ENCODE assay signal across 11 cellular contexts in genomic region chr3:149473314-149473990, GRCh38. TPM values are rescaled to one million over a fixed set of nuclear protein-coding genes. Genes with fewer than 3 reads are reported as not detected.
DNase-seq lines count a peak whose midpoint lies in the region; ATAC-seq and TF ChIP-seq lines count a peak whose summit lies in the region.
"Had no signal": no experiment of that assay in that cellular context is flagged by ENCODE, and none has a peak within 500 bp of the region (broad histone marks: within the 10 kb centered on the region; RNA-seq: fewer than 3 reads in every experiment).

No MANE protein-coding gene starts in this region.

- peaks cover 84% of the 10 kb centered on the region for H3K4me1 Mint-ChIP-seq in Calu3 (ENCODE audit: low read depth, unreplicated experiment)
- H3K4me1 Mint-ChIP-seq in stimulated activated memory B cell treated with anti-CD40 and anti-IgM and Interleukin-4, amounts not matched to agents 10 μg/mL and 1 μg/mL and 100 μg/mL, for 72 hours = no peaks in the 10 kb centered on the region

- H3K4me1 ChIP-seq in endocrine pancreas (ENCODE audit: control insufficient read depth, insufficient read depth, low read length) = peaks cover 22% of the 10 kb centered on the region
- peaks cover 53% of the 10 kb centered on the region for H3K4me1 ChIP-seq in osteoblast (ENCODE audit: insufficient read depth, low read length)

- no peak overlapping the region for H2AFZ ChIP-seq in osteoblast (ENCODE audit: low read length)

- H3K9me3 Mint-ChIP-seq in Calu3 (ENCODE audit: low read depth, unreplicated experiment) = no peaks in the 10 kb centered on the region
- H3K9me3 Mint-ChIP-seq in stimulated activated memory B cell treated with anti-CD40 and anti-IgM and Interleukin-4, amounts not matched to agents 10 μg/mL and 1 μg/mL and 100 μg/mL, for 72 hours = no peaks in the 10 kb centered on the region
- H3K9me3 Mint-ChIP-seq: T-helper 1 cell treated with Interleukin-12 subunit alpha and Interleukin-12 subunit beta and Interleukin-4 antibody, amounts not matched to agents 30 μg/mL and 1 μg/mL, for 36 hours had no signal

- H3K9ac ChIP-seq in endocrine pancreas (ENCODE audit: control insufficient read depth, insufficient read depth, low read length) = no peak overlapping the region

- H3K36me3 Mint-ChIP-seq in Calu3 (ENCODE audit: insufficient read depth, unreplicated experiment) = peaks cover 61% of the 10 kb centered on the region
- no peaks in the 10 kb centered on the region for H3K36me3 Mint-ChIP-seq in stimulated activated memory B cell treated with anti-CD40 and anti-IgM and Interleukin-4, amounts not matched to agents 10 μg/mL and 1 μg/mL and 100 μg/mL, for 72 hours

- H3K27me3 ChIP-seq in endocrine pancreas (ENCODE audit: control insufficient read depth, insufficient read depth, low read length) (no peaks in the 10 kb centered on the region), osteoblast (ENCODE audit: insufficient read depth, low read length) (no peaks in the 10 kb centered on the region), H7 (ENCODE audit: control insufficient read depth, insufficient read depth, low read length) (no peaks in the 10 kb centered on the region; the same call in 1 of the 2 replicates)

- peak overlapping the region; percentile 77 for H3K4me3 Mint-ChIP-seq in Calu3 (ENCODE audit: low read depth, unreplicated experiment)
- no peak overlapping the region for H3K4me3 Mint-ChIP-seq in stimulated activated memory B cell treated with anti-CD40 and anti-IgM and Interleukin-4, amounts not matched to agents 10 μg/mL and 1 μg/mL and 100 μg/mL, for 72 hours
- H3K4me3 Mint-ChIP-seq: T-helper 1 cell treated with Interleukin-12 subunit alpha and Interleukin-12 subunit beta and Interleukin-4 antibody, amounts not matched to agents 30 μg/mL and 1 μg/mL, for 36 hours had no signal

- TF ChIP-seq CTCF in Calu3 (IDR thresholded peaks at IDR 0.05; ENCODE audit: unreplicated experiment) (no peak), osteoblast (IDR thresholded peaks at IDR 0.05; ENCODE audit: extremely low read depth, low read depth, low read length) (no peak)

- no peaks in the 10 kb centered on the region for H3K27me3 Mint-ChIP-seq in Calu3 (ENCODE audit: unreplicated experiment)
- peaks cover 7% of the 10 kb centered on the region for H3K27me3 Mint-ChIP-seq in stimulated activated memory B cell treated with anti-CD40 and anti-IgM and Interleukin-4, amounts not matched to agents 10 μg/mL and 1 μg/mL and 100 μg/mL, for 72 hours

- no peaks in the 10 kb centered on the region for H4K20me1 ChIP-seq in osteoblast (ENCODE audit: insufficient read depth, low read length)

- H3K27ac ChIP-seq in osteoblast (ENCODE audit: low read depth, low read length) = peak overlapping the region; percentile 67

- H3K4me3 ChIP-seq in endocrine pancreas (ENCODE audit: control insufficient read depth, insufficient read depth, low read length) (peak overlapping the region; percentile 7), osteoblast (ENCODE audit: insufficient read depth, low read length) (no peak overlapping the region), H7 (ENCODE audit: insufficient read depth, low read depth, low read length) (no peak overlapping the region)

- no peaks in the 10 kb centered on the region for H3K79me2 ChIP-seq in osteoblast (ENCODE audit: insufficient read depth, low read length)

- BruUV-seq in Calu3 (replicated peaks; lab: Mats Ljungman, UMichigan) = TSS peak; percentile 26

- H3K4me2 ChIP-seq in osteoblast (ENCODE audit: insufficient read depth, low read length) = peak overlapping the region; percentile 35

- no peak for ATAC-seq in stimulated activated memory B cell treated with anti-CD40 and anti-IgM and Interleukin-4, amounts not matched to agents 10 μg/mL and 1 μg/mL and 100 μg/mL, for 72 hours
- no peak for ATAC-seq in HG03159 (IDR thresholded peaks at IDR 0.05; ENCODE audit: unreplicated experiment)

- intact Hi-C loops in Calu3 (cut with micrococcal nuclease; ENCODE audit: unreplicated experiment) = loop anchor here (1.0 to 2.0 kb wide), 2 partner anchors 31 to 72 kb away; no protein-coding TSS in a partner anchor

- DNase-seq in Calu3 (peak; percentile 93), NCI-H226 (peak; percentile 98), osteoblast (ENCODE audit: insufficient read length, low spot score, missing footprints) (peak; percentile 85), H7 (no peak), epidermal melanocyte (ENCODE audit: insufficient read length, low spot score) (no peak)
- DNase-seq: cortex of kidney, retina had no signal

- no peaks in the 10 kb centered on the region for H3K9me3 ChIP-seq in endocrine pancreas (ENCODE audit: control insufficient read depth, low read length)
- H3K9me3 ChIP-seq in osteoblast (ENCODE audit: low read depth, low read length) = no peaks in the 10 kb centered on the region

- peak overlapping the region; percentile 99 for H3K27ac Mint-ChIP-seq in Calu3 (ENCODE audit: unreplicated experiment)
- H3K27ac Mint-ChIP-seq in stimulated activated memory B cell treated with anti-CD40 and anti-IgM and Interleukin-4, amounts not matched to agents 10 μg/mL and 1 μg/mL and 100 μg/mL, for 72 hours = no peak overlapping the region
- H3K27ac Mint-ChIP-seq: T-helper 1 cell treated with Interleukin-12 subunit alpha and Interleukin-12 subunit beta and Interleukin-4 antibody, amounts not matched to agents 30 μg/mL and 1 μg/mL, for 36 hours had no signal

- CTCF ChIA-PET in Calu3 (lab: Charles Lee) = interaction anchor here (0.6 to 6.0 kb wide), 20 partner anchors 9 to 312 kb away, joined by 3 to 44 read pairs (median 4); partner anchors contain the start of gene TM4SF1

- H3K36me3 ChIP-seq in endocrine pancreas (ENCODE audit: control insufficient read depth, insufficient read depth, low read length) (no peaks in the 10 kb centered on the region), osteoblast (ENCODE audit: insufficient read depth, low read length) (no peaks in the 10 kb centered on the region), H7 (replicated peaks; ENCODE audit: control insufficient read depth, insufficient read depth, low read length) (no peaks in the 10 kb centered on the region)

RNA-seq across cellular contexts. Expression of gene TM4SF4, which starts 1.0 kb away (rescaled TPM):
- 257 and 881 TPM in 2 replicates for total RNA-seq in Calu3 (2022)
- total RNA-seq in osteoblast = under 0.01 TPM in 1 of 2 replicates, not detected in the other
- not detected in 2 replicates for total RNA-seq in H7 (2014; rRNA removed; shearing (Covaris generic))

Comparison
In these comparisons a context has a peak if more than half of its experiments do, and no peak if none do; other contexts are left out.
1. DNase-seq: peak in Calu3 (single experiment), NCI-H226 (single experiment) and osteoblast (single experiment); none in H7 (single experiment) and epidermal melanocyte (single experiment).
2. RNA of gene TM4SF4, which starts 1.0 kb away (total RNA-seq): 257 to 881 TPM in Calu3; under 0.01 TPM in osteoblast and not detected in H7; every median in the first group is over 100 times any median in the second.